ENCODE assay signal across 7 cellular contexts in the genomic region with DNA sequence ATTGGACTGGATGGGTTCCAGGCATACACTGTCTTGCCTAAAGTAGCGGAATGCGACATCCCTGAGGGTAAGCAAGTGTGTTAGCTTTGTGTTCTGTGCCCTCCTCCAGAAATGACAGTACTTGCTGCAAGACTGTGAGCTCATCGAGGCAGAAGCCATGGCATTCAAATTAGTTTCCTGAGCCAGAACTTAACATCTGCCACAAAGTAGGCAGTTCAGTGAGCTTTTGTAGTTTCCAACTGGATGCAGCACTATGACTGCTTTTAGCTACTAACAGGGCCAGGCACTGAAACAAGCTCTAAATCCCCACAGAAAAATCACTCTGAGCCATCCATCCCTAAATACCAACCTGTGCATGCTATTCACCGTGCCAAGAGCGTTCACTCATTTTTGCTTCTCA. TPM values are rescaled to one million over a fixed set of nuclear protein-coding genes. Genes with fewer than 3 reads are reported as not detected.
A peak's percentile ranks its signal among the peaks of the same experiment; 100 is the strongest.
DNase-seq lines count a peak whose midpoint lies in the region; ATAC-seq and TF ChIP-seq lines count a peak whose summit lies in the region.

No MANE protein-coding gene starts in this region.

- H3K4me3 ChIP-seq in epithelial cell of proximal tubule (ENCODE audit: low read depth, low read length) (peak overlapping the region; percentile 86), skeletal muscle cell (ENCODE audit: low read depth, low read length) (peak overlapping the region; percentile 79)

- TF ChIP-seq CTCF in GM13977 (IDR thresholded peaks at IDR 0.05; ENCODE audit: extremely low read depth, insufficient read depth, missing control alignments) = no peak
- TF ChIP-seq CTCF in epithelial cell of proximal tubule (conservative IDR thresholded peaks at IDR 0.05; ENCODE audit: low read depth, low read length) = no peak

- in situ Hi-C loops in GM13977 (cut with MboI; ENCODE audit: low pct_unique_long_range_greater_than_20kb, low sequenced_read_pairs, unreplicated experiment) = no loop called here

- DNase-seq in GM13977 (ENCODE audit: low spot score) (peak; percentile 25), RPMI7951 (ENCODE audit: low read depth) (peak; percentile 25), epithelial cell of proximal tubule (ENCODE audit: low read depth) (no peak), skeletal muscle cell (ENCODE audit: low read depth) (no peak), OCI-M1 (lab: John Stamatoyannopoulos, UW) (no peak), H4 (ENCODE audit: low spot score) (no peak)

- ATAC-seq in GM21390 (IDR thresholded peaks at IDR 0.05; ENCODE audit: unreplicated experiment) = no peak

RNA-seq across cellular contexts. Expression of a gene that starts 1.2 kb away (rescaled TPM):
- 39.0 and 44.7 TPM in 2 replicates for total RNA-seq in RPMI7951 (2014; rRNA removed; shearing (Covaris generic))
- total RNA-seq in epithelial cell of proximal tubule = 23.2 and 31.3 TPM in 2 replicates
- 27.1 and 35.7 TPM in 2 replicates for total RNA-seq in H4 (2014; rRNA removed; shearing (Covaris generic))

Comparison
In these comparisons a context has a peak if more than half of its experiments do, and no peak if none do; other contexts are left out.
1. DNase-seq: peak in GM13977 (single experiment) and RPMI7951 (single experiment); none in epithelial cell of proximal tubule (single experiment), skeletal muscle cell (single experiment), OCI-M1 (single experiment) and H4 (single experiment).